In the genomic region with DNA sequence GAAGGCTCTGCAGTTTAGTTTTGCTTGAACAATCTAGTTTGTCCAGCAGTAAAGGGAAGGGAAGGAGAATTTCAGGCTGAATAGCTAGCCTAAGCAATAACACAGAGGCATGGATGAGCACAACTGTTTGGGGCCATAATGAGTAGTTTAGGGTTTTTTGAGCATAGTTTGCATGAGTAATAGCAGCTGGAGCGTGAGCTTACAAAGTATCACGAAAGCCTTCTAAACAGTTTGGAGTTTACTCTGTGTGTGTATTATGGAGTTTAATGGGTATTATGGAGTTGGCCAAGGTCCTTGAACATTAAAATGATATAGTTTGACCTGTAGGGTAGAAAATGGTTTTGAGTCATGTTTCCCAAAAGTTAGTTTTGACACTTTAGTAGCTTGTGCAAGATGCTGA, we compare ENCODE assay signal across 13 cellular contexts.
DNase-seq lines count a peak whose midpoint lies in the region; ATAC-seq and TF ChIP-seq lines count a peak whose summit lies in the region.
"Had no signal": no experiment of that assay in that cellular context is flagged by ENCODE, and none has a peak within 500 bp of the region (broad histone marks: within the 10 kb centered on the region; RNA-seq: fewer than 3 reads in every experiment).

No MANE protein-coding gene starts in this region.

- H3K4me1 Mint-ChIP-seq in T-cell, result no peaks in the 10 kb centered on the region
- H3K4me1 Mint-ChIP-seq: GM23338 had no signal

- H3K27me3 Mint-ChIP-seq in T-cell, result no peaks in the 10 kb centered on the region
- H3K27me3 Mint-ChIP-seq: CD4-positive, alpha-beta T cell had no signal

- WGBS in transverse colon (ENCODE audit: low coverage in 1 of 2), 2 donors, result 69% methylated on average over 2 of the region's 2 CpGs; no CpG with 5 or more reads in 1 of the 2 donors

- DNase-seq in AG09309 (ENCODE audit: low read depth) (peak; percentile 55), LHCN-M2 (ENCODE audit: low read depth) (peak; percentile 3), dedifferentiated amniotic fluid mesenchymal stem cell (ENCODE audit: extremely low spot score) (peak; percentile 36), T-cell (no peak), transverse colon (no peak), HAP-1 (ENCODE audit: low spot score in 2 of 2) (no peak)
- DNase-seq in activated naive CD4-positive, alpha-beta T cell treated with anti-CD3 and anti-CD28 coated beads, Interleukin-2, amount 50 U/mL, for 72 hours (ENCODE audit: low spot score in 2 of 2), result no peak
- DNase-seq: 8988T; Caco-2; CD4-positive, alpha-beta T cell; GDM1 had no signal

- POLR2A ChIA-PET in T-cell (lab: Charles Lee), result no interaction called here

- H3K9me3 ChIP-seq in transverse colon, result no peaks in the 10 kb centered on the region
- H3K9me3 ChIP-seq in HAP-1, result no peaks in the 10 kb centered on the region
- H3K9me3 ChIP-seq: Caco-2 had no signal

- in situ Hi-C loops in transverse colon (cut with MboI; ENCODE audit: low pct_ligation_motif_present in 1 of 4, low pct_unique_long_range_greater_than_20kb in 1 of 4, low sequenced_read_pairs in 3 of 4) (no loop called here), HAP-1 (cut with MboI; ENCODE audit: low sequenced_read_pairs) (no loop called here)

- CTCF ChIA-PET in T-cell (lab: Charles Lee), result no interaction called here

- TF ChIP-seq POLR2A in transverse colon (IDR thresholded peaks at IDR 0.05), result no peak

- no peak for TF ChIP-seq EP300 in transverse colon (IDR thresholded peaks at IDR 0.05; ENCODE audit: low read depth)

- ATAC-seq in activated naive CD4-positive, alpha-beta T cell treated with anti-CD3 and anti-CD28 coated beads, Interleukin-2, amount 50 U/mL, for 72 hours, result no peak
- ATAC-seq in T-cell (replicated peaks in 1 of 4), result no peak
- ATAC-seq: GM23338 had no signal

- H3K4me3 ChIP-seq in AG09309 (ENCODE audit: control insufficient read depth, low read depth, low read length), result no peak overlapping the region
- H3K4me3 ChIP-seq in transverse colon, result no peak overlapping the region
- H3K4me3 ChIP-seq in HAP-1, result no peak overlapping the region
- H3K4me3 ChIP-seq: GM23338 had no signal

- intact Hi-C loops in transverse colon (cut with DNase I; ENCODE audit: low total_unique reads), result no loop called here

- H3K4me1 ChIP-seq in transverse colon (no peaks in the 10 kb centered on the region), HAP-1 (no peaks in the 10 kb centered on the region)
- H3K4me1 ChIP-seq: Caco-2 had no signal

- TF ChIP-seq CTCF in AG09309 (IDR thresholded peaks at IDR 0.05; ENCODE audit: control insufficient read depth, insufficient read depth, low read depth, low read length, missing control alignments), result no peak
- TF ChIP-seq CTCF in transverse colon (IDR thresholded peaks at IDR 0.05), result no peak

- H3K36me3 Mint-ChIP-seq in activated naive CD4-positive, alpha-beta T cell treated with anti-CD3 and anti-CD28 coated beads, Interleukin-2, amount 50 U/mL, for 72 hours, result no peaks in the 10 kb centered on the region
- H3K36me3 Mint-ChIP-seq in T-cell, result no peaks in the 10 kb centered on the region

- H3K36me3 ChIP-seq in transverse colon, result no peaks in the 10 kb centered on the region
- no peaks in the 10 kb centered on the region for H3K36me3 ChIP-seq in HAP-1 (replicated peaks)

- H3K27ac ChIP-seq in transverse colon, result no peak overlapping the region
- H3K27ac ChIP-seq: C4-2B had no signal

- H3K9me3 Mint-ChIP-seq in activated naive CD4-positive, alpha-beta T cell treated with anti-CD3 and anti-CD28 coated beads, Interleukin-2, amount 50 U/mL, for 72 hours, result peaks cover 0 to 4% of the 10 kb centered on the region in 2 donors
- peaks cover 0 to 4% (median 3%) of the 10 kb centered on the region in 3 donors for H3K9me3 Mint-ChIP-seq in T-cell
- H3K9me3 Mint-ChIP-seq: CD4-positive, alpha-beta T cell; GM23338 had no signal

- H3K27me3 ChIP-seq in transverse colon (no peaks in the 10 kb centered on the region), HAP-1 (ENCODE audit: low read depth) (no peaks in the 10 kb centered on the region)

- H3K4me3 Mint-ChIP-seq in T-cell, result no peak overlapping the region
- H3K4me3 Mint-ChIP-seq: CD4-positive, alpha-beta T cell; GM23338 had no signal

- H3K27ac Mint-ChIP-seq in activated naive CD4-positive, alpha-beta T cell treated with anti-CD3 and anti-CD28 coated beads, Interleukin-2, amount 50 U/mL, for 72 hours, result no peak overlapping the region
- no peak overlapping the region for H3K27ac Mint-ChIP-seq in T-cell
- H3K27ac Mint-ChIP-seq: CD4-positive, alpha-beta T cell; GM23338 had no signal

Comparison
In these comparisons a context has a peak if more than half of its experiments do, and no peak if none do; other contexts are left out.
1. DNase-seq: peak in AG09309 (single experiment), LHCN-M2 (single experiment) and dedifferentiated amniotic fluid mesenchymal stem cell (single experiment); none in activated naive CD4-positive, alpha-beta T cell treated with anti-CD3 and anti-CD28 coated beads, Interleukin-2, amount 50 U/mL, for 72 hours (0 of 2), T-cell (0 of 34), transverse colon (single experiment) and HAP-1 (0 of 2).